In the genomic region with DNA sequence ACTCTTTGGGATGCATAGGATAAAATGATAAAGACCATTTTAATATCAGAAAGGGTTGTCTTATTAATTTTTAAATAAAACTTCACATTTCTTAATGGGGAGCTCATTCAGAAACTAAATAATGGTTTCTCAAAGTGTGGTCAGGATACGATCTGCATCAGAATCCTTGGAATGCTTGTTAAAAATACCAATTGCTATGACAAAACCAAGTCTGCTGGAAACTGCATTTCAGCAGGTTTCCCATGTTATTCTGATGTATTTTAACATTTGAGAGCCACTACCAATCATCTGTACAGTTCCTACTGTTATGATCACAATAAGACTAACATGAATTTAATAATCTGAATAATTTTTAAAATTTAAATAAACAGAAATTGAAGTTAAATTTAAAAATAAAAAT, we compare ENCODE assay signal across 1 cellular context.
TF ChIP-seq lines count a peak whose summit lies in the region.

No MANE protein-coding gene starts in this region.

TF ChIP-seq in SK-N-SH treated with all-trans-retinoic acid at 6 μM for 48 hours, 23 proteins besides CTCF, POLR2A, EP300 and RAD21 (continued from another document):
- TF ChIP-seq, protein P1, sequence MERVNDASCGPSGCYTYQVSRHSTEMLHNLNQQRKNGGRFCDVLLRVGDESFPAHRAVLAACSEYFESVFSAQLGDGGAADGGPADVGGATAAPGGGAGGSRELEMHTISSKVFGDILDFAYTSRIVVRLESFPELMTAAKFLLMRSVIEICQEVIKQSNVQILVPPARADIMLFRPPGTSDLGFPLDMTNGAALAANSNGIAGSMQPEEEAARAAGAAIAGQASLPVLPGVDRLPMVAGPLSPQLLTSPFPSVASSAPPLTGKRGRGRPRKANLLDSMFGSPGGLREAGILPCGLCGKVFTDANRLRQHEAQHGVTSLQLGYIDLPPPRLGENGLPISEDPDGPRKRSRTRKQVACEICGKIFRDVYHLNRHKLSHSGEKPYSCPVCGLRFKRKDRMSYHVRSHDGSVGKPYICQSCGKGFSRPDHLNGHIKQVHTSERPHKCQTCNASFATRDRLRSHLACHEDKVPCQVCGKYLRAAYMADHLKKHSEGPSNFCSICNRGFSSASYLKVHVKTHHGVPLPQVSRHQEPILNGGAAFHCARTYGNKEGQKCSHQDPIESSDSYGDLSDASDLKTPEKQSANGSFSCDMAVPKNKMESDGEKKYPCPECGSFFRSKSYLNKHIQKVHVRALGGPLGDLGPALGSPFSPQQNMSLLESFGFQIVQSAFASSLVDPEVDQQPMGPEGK (CRISPR knock-in tag; IDR thresholded peaks at IDR 0.05; ENCODE audit: borderline replicate concordance) = no peak
- no peak for TF ChIP-seq SNAI2 (CRISPR knock-in tag; IDR thresholded peaks at IDR 0.05)
TF ChIP-seq in SK-N-SH treated with all-trans-retinoic acid at 6 μM for 48 hours: peak in this region for 1.
